8 cellular contexts compared by ENCODE assay signal in the genomic region with DNA sequence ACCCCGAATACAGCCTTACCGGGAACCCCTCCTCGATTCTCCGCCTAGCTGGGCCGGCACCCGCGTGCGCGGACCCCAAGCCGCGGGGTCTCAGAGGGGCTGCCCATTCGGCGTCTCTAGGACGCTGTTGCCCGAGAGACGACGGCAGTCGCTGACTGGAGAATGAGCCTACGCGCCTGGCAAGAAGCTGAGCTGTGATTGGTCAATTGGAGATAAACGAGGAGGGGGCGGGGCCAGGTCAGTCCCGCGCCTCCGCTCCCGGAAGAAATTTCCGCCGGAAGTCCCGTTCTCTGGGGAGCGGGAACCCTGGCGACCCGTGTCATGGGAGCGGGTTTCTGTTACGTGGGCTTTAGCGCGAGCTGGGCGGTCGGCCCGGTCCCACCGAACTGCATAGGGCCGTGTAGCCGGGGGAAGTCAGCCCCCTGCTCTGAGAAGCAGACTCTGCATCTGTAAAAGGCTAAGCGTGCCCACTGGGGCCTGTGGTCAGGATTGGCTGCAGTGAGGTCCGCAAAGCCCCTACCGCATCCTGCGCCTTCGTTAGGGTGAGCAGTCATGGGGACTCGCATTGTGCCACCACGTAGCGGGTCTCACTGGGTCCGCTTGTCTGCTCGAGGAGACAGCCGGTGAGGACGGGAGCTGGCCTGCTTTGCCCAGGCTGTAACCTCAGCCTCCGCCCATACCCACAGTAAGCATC. TPM values are rescaled to one million over a fixed set of nuclear protein-coding genes. Genes with fewer than 3 reads are reported as not detected.
DNase-seq lines count a peak whose midpoint lies in the region.

A gene with protein sequence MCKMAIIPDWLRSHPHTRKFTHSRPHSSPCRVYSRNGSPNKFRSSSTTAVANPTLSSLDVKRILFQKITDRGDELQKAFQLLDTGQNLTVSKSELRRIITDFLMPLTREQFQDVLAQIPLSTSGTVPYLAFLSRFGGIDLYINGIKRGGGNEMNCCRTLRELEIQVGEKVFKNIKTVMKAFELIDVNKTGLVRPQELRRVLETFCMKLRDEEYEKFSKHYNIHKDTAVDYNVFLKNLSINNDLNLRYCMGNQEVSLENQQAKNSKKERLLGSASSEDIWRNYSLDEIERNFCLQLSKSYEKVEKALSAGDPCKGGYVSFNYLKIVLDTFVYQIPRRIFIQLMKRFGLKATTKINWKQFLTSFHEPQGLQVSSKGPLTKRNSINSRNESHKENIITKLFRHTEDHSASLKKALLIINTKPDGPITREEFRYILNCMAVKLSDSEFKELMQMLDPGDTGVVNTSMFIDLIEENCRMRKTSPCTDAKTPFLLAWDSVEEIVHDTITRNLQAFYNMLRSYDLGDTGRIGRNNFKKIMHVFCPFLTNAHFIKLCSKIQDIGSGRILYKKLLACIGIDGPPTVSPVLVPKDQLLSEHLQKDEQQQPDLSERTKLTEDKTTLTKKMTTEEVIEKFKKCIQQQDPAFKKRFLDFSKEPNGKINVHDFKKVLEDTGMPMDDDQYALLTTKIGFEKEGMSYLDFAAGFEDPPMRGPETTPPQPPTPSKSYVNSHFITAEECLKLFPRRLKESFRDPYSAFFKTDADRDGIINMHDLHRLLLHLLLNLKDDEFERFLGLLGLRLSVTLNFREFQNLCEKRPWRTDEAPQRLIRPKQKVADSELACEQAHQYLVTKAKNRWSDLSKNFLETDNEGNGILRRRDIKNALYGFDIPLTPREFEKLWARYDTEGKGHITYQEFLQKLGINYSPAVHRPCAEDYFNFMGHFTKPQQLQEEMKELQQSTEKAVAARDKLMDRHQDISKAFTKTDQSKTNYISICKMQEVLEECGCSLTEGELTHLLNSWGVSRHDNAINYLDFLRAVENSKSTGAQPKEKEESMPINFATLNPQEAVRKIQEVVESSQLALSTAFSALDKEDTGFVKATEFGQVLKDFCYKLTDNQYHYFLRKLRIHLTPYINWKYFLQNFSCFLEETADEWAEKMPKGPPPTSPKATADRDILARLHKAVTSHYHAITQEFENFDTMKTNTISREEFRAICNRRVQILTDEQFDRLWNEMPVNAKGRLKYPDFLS (N-terminal part only) (minus strand): TSS at position 157 of the 694 bp plus-strand sequence. CDS start 29,987 bp downstream, outside the sequence.

- H3K27me3 Mint-ChIP-seq in activated naive CD4-positive, alpha-beta T cell treated with anti-CD3 and anti-CD28 coated beads, Interleukin-2, amount 10 ng/mL, durations not matched to agents 7 days and 5 days: no peaks in the 10 kb centered on the region

- no peaks in the 10 kb centered on the region for H3K9me3 Mint-ChIP-seq in activated naive CD4-positive, alpha-beta T cell treated with anti-CD3 and anti-CD28 coated beads, Interleukin-2, amount 10 ng/mL, durations not matched to agents 7 days and 5 days

- peaks cover 27% of the 10 kb centered on the region for H3K4me1 Mint-ChIP-seq in activated naive CD4-positive, alpha-beta T cell treated with anti-CD3 and anti-CD28 coated beads, Interleukin-2, amount 10 ng/mL, durations not matched to agents 7 days and 5 days

- CTCF ChIA-PET in activated naive CD4-positive, alpha-beta T cell treated with anti-CD3 and anti-CD28 coated beads, Interleukin-2, amount 10 ng/mL, durations not matched to agents 7 days and 5 days (lab: Charles Lee): no interaction called here

- no peaks in the 10 kb centered on the region for H3K36me3 Mint-ChIP-seq in activated naive CD4-positive, alpha-beta T cell treated with anti-CD3 and anti-CD28 coated beads, Interleukin-2, amount 10 ng/mL, durations not matched to agents 7 days and 5 days

- in situ Hi-C loops in SK-MEL-5 (cut with HindIII; ENCODE audit: low pct_unique_long_range_greater_than_20kb, low sequenced_read_pairs): no loop called here

- H3K27ac Mint-ChIP-seq in activated naive CD4-positive, alpha-beta T cell treated with anti-CD3 and anti-CD28 coated beads, Interleukin-2, amount 10 ng/mL, durations not matched to agents 7 days and 5 days: peak within 1 kb of the TSS; percentile 86

- DNase-seq in Daoy (ENCODE audit: low read depth) (peak; percentile 94), H4 (ENCODE audit: low spot score) (peak; percentile 90), MV-4-11 (lab: John Stamatoyannopoulos, UW) (peak; percentile 85), SK-MEL-5 (ENCODE audit: low read depth, low spot score) (peak; percentile 95), globus pallidus (ENCODE audit: low spot score) (peak; percentile 91), nucleus accumbens (lab: John Stamatoyannopoulos, UW) (peak; percentile 47 to 97 (median 86)), superior temporal gyrus (ENCODE audit: extremely low spot score) (peak; percentile 95)
- DNase-seq in activated naive CD4-positive, alpha-beta T cell treated with anti-CD3 and anti-CD28 coated beads, Interleukin-2, amount 10 ng/mL, durations not matched to agents 7 days and 5 days: peak; percentile 94

- peak within 1 kb of the TSS; percentile 89 for H3K4me3 Mint-ChIP-seq in activated naive CD4-positive, alpha-beta T cell treated with anti-CD3 and anti-CD28 coated beads, Interleukin-2, amount 10 ng/mL, durations not matched to agents 7 days and 5 days

RNA-seq across cellular contexts. Expression of the gene that starts here (rescaled TPM):
- 2.6 and 3.1 TPM in 2 replicates for total RNA-seq in Daoy (2014; rRNA removed; shearing (Covaris generic))
- total RNA-seq in H4 (2014; rRNA removed; shearing (Covaris generic)): 2.6 TPM in 2 replicates
- total RNA-seq in SK-MEL-5 (2014; rRNA removed; shearing (Covaris generic)): 0.29 and 0.55 TPM in 2 replicates
- 0.23 and 1.3 TPM in 2 replicates for polyA plus RNA-seq in SK-MEL-5 (2015; cell fraction: cytosol; rRNA removed)
- 1.3 TPM in 1 of 2 replicates, not detected in the other for polyA plus RNA-seq in SK-MEL-5 (2015; cell fraction: nucleus; rRNA removed)

Comparison
In these comparisons a context has a peak if more than half of its experiments do, and no peak if none do; other contexts are left out.
1. Peak in every context shown above with its lines: DNase-seq.